Comparison of ENCODE assay signal across 1 cellular context in the genomic region with DNA sequence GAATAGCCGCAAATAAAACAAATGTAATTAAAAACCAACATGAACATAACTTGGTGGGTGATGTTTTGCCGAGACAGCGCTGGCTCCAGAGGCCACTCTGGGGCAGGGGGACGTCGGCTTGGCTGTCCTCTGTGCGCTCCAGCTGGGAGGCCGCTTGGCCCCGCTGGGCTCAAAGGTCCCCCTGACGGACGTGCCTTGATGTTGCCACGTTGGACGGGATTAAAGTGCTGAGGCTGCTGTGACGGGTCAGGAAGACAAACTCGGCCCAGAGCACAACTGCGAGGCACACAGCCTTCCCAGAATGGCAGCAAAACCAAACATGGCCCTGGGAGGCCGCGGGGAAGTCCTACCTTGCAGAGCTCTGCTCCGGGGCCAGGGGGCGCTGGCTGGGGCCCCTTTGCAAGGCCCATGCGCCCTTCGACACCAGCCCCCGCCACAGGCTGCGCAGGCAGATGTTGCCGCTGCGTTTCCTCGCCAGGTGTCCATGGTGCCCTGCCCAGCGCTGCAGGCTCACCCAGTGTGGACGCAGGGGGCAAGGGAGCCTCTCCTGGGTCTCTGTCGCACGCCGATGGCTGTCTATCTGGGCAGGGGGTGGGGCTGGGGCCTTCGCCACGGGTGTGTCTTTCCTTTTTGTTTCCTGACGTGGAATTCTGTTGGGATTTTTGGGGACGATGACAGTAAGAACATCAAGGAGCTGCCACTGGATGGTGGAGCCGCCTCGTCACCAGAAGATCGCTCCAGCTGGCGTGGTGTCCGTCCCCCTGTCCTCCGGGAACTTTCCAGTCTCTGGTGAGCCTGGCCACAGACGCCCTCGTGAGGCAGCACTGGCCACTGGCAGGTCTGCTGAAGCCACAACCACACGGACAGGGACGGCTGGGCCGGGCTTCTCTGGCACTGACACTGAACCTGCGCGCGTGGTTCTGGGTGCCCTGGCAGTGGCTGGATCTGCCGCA.
TF ChIP-seq lines count a peak whose summit lies in the region.

No MANE protein-coding gene starts in this region.

TF ChIP-seq in HepG2, 621 proteins besides CTCF, POLR2A, EP300 and RAD21 (continued from another document and continues in another):
- TF ChIP-seq HNF4G (IDR thresholded peaks at IDR 0.05; ENCODE audit: borderline replicate concordance, low read depth, low read length) (peak; percentile 94), HNF4G (CRISPR knock-in tag; IDR thresholded peaks at IDR 0.05; ENCODE audit: borderline replicate concordance, low read depth) (peak; percentile 94), ZNF564 (CRISPR knock-in tag; IDR thresholded peaks at IDR 0.05) (peak; percentile 63; the same call in 1 of the 2 replicates), RNF2 (conservative IDR thresholded peaks at IDR 0.05; ENCODE audit: low read depth) (peak; percentile 76), ZMYM3 (CRISPR knock-in tag; IDR thresholded peaks at IDR 0.05) (peak; percentile 87; the same call in 1 of the 2 replicates), TP53 (CRISPR knock-in tag; conservative IDR thresholded peaks at IDR 0.05) (no peak), ZBTB42 (CRISPR knock-in tag; IDR thresholded peaks at IDR 0.05) (0 out of 2 replicates have a peak, but pooled peaks have one; percentile 39), PRMT3 (CRISPR knock-in tag; IDR thresholded peaks at IDR 0.05; ENCODE audit: borderline replicate concordance, low read depth) (0 out of 2 replicates have a peak, but pooled peaks have one; percentile 47), ZFP37 (CRISPR knock-in tag; IDR thresholded peaks at IDR 0.05; ENCODE audit: borderline replicate concordance) (no peak), ZNF256 (CRISPR knock-in tag; conservative IDR thresholded peaks at IDR 0.05) (0 out of 2 replicates have a peak, but pooled peaks have one; percentile 29), KDM5B (CRISPR knock-in tag; IDR thresholded peaks at IDR 0.05; ENCODE audit: borderline replicate concordance) (0 out of 2 replicates have a peak, but pooled peaks have one; percentile 48), ZBTB1 (CRISPR knock-in tag; IDR thresholded peaks at IDR 0.05; ENCODE audit: borderline replicate concordance) (no peak), ZNF777 (CRISPR knock-in tag; IDR thresholded peaks at IDR 0.05) (peak; percentile 95), FIP1L1 (IDR thresholded peaks at IDR 0.05; ENCODE audit: borderline replicate concordance, insufficient read depth, low read depth, low read length) (no peak), ZFY (CRISPR knock-in tag; IDR thresholded peaks at IDR 0.05) (peak; percentile 69), ZNF33A (CRISPR knock-in tag; IDR thresholded peaks at IDR 0.05; ENCODE audit: borderline replicate concordance) (no peak), MAFG (CRISPR knock-in tag; IDR thresholded peaks at IDR 0.05) (0 out of 2 replicates have a peak, but pooled peaks have one; percentile 15), ZNF350 (CRISPR knock-in tag; IDR thresholded peaks at IDR 0.05; ENCODE audit: borderline replicate concordance, low read depth) (peak; percentile 32; the same call in 1 of the 2 replicates), ZFP36L2 (CRISPR knock-in tag; IDR thresholded peaks at IDR 0.05) (no peak), ZNF614 (CRISPR knock-in tag; IDR thresholded peaks at IDR 0.05; ENCODE audit: borderline replicate concordance) (no peak), SOX6 (IDR thresholded peaks at IDR 0.05) (no peak), SOX6 (CRISPR knock-in tag; IDR thresholded peaks at IDR 0.05) (peak; percentile 30; the same call in 1 of the 2 replicates), ZMYM4 (CRISPR knock-in tag; IDR thresholded peaks at IDR 0.05) (peak; percentile 57; the same call in 1 of the 2 replicates), SCMH1 (CRISPR knock-in tag; IDR thresholded peaks at IDR 0.05; ENCODE audit: borderline replicate concordance) (no peak), ZSCAN21 (CRISPR knock-in tag; IDR thresholded peaks at IDR 0.05; ENCODE audit: borderline replicate concordance) (0 out of 2 replicates have a peak, but pooled peaks have one; percentile 54)
- TF ChIP-seq, protein P1, sequence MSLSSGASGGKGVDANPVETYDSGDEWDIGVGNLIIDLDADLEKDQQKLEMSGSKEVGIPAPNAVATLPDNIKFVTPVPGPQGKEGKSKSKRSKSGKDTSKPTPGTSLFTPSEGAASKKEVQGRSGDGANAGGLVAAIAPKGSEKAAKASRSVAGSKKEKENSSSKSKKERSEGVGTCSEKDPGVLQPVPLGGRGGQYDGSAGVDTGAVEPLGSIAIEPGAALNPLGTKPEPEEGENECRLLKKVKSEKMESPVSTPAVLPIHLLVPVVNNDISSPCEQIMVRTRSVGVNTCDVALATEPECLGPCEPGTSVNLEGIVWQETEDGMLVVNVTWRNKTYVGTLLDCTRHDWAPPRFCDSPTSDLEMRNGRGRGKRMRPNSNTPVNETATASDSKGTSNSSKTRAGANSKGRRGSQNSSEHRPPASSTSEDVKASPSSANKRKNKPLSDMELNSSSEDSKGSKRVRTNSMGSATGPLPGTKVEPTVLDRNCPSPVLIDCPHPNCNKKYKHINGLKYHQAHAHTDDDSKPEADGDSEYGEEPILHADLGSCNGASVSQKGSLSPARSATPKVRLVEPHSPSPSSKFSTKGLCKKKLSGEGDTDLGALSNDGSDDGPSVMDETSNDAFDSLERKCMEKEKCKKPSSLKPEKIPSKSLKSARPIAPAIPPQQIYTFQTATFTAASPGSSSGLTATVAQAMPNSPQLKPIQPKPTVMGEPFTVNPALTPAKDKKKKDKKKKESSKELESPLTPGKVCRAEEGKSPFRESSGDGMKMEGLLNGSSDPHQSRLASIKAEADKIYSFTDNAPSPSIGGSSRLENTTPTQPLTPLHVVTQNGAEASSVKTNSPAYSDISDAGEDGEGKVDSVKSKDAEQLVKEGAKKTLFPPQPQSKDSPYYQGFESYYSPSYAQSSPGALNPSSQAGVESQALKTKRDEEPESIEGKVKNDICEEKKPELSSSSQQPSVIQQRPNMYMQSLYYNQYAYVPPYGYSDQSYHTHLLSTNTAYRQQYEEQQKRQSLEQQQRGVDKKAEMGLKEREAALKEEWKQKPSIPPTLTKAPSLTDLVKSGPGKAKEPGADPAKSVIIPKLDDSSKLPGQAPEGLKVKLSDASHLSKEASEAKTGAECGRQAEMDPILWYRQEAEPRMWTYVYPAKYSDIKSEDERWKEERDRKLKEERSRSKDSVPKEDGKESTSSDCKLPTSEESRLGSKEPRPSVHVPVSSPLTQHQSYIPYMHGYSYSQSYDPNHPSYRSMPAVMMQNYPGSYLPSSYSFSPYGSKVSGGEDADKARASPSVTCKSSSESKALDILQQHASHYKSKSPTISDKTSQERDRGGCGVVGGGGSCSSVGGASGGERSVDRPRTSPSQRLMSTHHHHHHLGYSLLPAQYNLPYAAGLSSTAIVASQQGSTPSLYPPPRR (CRISPR knock-in tag; IDR thresholded peaks at IDR 0.05; ENCODE audit: borderline replicate concordance): peak; percentile 49; the same call in 1 of the 2 replicates
- TF ChIP-seq, protein P2, sequence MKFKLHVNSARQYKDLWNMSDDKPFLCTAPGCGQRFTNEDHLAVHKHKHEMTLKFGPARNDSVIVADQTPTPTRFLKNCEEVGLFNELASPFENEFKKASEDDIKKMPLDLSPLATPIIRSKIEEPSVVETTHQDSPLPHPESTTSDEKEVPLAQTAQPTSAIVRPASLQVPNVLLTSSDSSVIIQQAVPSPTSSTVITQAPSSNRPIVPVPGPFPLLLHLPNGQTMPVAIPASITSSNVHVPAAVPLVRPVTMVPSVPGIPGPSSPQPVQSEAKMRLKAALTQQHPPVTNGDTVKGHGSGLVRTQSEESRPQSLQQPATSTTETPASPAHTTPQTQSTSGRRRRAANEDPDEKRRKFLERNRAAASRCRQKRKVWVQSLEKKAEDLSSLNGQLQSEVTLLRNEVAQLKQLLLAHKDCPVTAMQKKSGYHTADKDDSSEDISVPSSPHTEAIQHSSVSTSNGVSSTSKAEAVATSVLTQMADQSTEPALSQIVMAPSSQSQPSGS (CRISPR knock-in tag; IDR thresholded peaks at IDR 0.05): no peak
- TF ChIP-seq, protein P3, sequence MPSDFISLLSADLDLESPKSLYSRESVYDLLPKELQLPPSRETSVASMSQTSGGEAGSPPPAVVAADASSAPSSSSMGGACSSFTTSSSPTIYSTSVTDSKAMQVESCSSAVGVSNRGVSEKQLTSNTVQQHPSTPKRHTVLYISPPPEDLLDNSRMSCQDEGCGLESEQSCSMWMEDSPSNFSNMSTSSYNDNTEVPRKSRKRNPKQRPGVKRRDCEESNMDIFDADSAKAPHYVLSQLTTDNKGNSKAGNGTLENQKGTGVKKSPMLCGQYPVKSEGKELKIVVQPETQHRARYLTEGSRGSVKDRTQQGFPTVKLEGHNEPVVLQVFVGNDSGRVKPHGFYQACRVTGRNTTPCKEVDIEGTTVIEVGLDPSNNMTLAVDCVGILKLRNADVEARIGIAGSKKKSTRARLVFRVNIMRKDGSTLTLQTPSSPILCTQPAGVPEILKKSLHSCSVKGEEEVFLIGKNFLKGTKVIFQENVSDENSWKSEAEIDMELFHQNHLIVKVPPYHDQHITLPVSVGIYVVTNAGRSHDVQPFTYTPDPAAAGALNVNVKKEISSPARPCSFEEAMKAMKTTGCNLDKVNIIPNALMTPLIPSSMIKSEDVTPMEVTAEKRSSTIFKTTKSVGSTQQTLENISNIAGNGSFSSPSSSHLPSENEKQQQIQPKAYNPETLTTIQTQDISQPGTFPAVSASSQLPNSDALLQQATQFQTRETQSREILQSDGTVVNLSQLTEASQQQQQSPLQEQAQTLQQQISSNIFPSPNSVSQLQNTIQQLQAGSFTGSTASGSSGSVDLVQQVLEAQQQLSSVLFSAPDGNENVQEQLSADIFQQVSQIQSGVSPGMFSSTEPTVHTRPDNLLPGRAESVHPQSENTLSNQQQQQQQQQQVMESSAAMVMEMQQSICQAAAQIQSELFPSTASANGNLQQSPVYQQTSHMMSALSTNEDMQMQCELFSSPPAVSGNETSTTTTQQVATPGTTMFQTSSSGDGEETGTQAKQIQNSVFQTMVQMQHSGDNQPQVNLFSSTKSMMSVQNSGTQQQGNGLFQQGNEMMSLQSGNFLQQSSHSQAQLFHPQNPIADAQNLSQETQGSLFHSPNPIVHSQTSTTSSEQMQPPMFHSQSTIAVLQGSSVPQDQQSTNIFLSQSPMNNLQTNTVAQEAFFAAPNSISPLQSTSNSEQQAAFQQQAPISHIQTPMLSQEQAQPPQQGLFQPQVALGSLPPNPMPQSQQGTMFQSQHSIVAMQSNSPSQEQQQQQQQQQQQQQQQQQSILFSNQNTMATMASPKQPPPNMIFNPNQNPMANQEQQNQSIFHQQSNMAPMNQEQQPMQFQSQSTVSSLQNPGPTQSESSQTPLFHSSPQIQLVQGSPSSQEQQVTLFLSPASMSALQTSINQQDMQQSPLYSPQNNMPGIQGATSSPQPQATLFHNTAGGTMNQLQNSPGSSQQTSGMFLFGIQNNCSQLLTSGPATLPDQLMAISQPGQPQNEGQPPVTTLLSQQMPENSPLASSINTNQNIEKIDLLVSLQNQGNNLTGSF (CRISPR knock-in tag; IDR thresholded peaks at IDR 0.05): 0 out of 2 replicates have a peak, but pooled peaks have one; percentile 32
- TF ChIP-seq, protein P4, sequence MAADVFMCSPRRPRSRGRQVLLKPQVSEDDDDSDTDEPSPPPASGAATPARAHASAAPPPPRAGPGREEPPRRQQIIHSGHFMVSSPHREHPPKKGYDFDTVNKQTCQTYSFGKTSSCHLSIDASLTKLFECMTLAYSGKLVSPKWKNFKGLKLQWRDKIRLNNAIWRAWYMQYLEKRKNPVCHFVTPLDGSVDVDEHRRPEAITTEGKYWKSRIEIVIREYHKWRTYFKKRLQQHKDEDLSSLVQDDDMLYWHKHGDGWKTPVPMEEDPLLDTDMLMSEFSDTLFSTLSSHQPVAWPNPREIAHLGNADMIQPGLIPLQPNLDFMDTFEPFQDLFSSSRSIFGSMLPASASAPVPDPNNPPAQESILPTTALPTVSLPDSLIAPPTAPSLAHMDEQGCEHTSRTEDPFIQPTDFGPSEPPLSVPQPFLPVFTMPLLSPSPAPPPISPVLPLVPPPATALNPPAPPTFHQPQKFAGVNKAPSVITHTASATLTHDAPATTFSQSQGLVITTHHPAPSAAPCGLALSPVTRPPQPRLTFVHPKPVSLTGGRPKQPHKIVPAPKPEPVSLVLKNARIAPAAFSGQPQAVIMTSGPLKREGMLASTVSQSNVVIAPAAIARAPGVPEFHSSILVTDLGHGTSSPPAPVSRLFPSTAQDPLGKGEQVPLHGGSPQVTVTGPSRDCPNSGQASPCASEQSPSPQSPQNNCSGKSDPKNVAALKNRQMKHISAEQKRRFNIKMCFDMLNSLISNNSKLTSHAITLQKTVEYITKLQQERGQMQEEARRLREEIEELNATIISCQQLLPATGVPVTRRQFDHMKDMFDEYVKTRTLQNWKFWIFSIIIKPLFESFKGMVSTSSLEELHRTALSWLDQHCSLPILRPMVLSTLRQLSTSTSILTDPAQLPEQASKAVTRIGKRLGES (CRISPR knock-in tag; IDR thresholded peaks at IDR 0.05; ENCODE audit: borderline replicate concordance): no peak
- TF ChIP-seq, protein P5, sequence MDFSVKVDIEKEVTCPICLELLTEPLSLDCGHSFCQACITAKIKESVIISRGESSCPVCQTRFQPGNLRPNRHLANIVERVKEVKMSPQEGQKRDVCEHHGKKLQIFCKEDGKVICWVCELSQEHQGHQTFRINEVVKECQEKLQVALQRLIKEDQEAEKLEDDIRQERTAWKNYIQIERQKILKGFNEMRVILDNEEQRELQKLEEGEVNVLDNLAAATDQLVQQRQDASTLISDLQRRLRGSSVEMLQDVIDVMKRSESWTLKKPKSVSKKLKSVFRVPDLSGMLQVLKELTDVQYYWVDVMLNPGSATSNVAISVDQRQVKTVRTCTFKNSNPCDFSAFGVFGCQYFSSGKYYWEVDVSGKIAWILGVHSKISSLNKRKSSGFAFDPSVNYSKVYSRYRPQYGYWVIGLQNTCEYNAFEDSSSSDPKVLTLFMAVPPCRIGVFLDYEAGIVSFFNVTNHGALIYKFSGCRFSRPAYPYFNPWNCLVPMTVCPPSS (IDR thresholded peaks at IDR 0.05): no peak
